In genomic region chr1:41823453-41823852, GRCh38 we compare ENCODE assay signal across 10 cellular contexts.
DNase-seq lines count a peak whose midpoint lies in the region; ATAC-seq, FAIRE-seq and TF ChIP-seq lines count a peak whose summit lies in the region.
"Had no signal": no experiment of that assay in that cellular context is flagged by ENCODE, and none has a peak within 500 bp of the region (broad histone marks: within the 10 kb centered on the region; RNA-seq: fewer than 3 reads in every experiment).

No MANE protein-coding gene starts in this region.

- H3K27me3 ChIP-seq in iPS-20b (ENCODE audit: insufficient read depth, low read length), result no peaks in the 10 kb centered on the region

- POLR2A ChIA-PET in WTC11 (lab: Charles Lee), result interaction anchor here (0.5 kb wide), 1 partner anchor 46 kb away, joined by 3 read pairs; no protein-coding TSS in a partner anchor

- H3K4me3 Mint-ChIP-seq in WTC11, result no peak overlapping the region
- no peak overlapping the region for H3K4me3 Mint-ChIP-seq in activated T-helper 17 cell treated with anti-CD3 and anti-CD28 coated beads, Interleukin-2, amount 50 U/mL, for 72 hours
- H3K4me3 Mint-ChIP-seq: T-cell had no signal

- no peak for FAIRE-seq in H54 (lab: Jason Lieb, UNC)

- peak; percentile 24 for DNase-seq in H54 (ENCODE audit: insufficient read length, low spot score)
- DNase-seq in WTC11 (ENCODE audit: low spot score), result peak; percentile 79
- peak; percentile 46 for DNase-seq in renal cortical epithelial cell (ENCODE audit: low read depth)
- no peak for DNase-seq in DMS 273 (lab: John Stamatoyannopoulos, UW; ENCODE audit: unreplicated experiment)
- no peak for DNase-seq in LoVo (ENCODE audit: low spot score)
- no peak for DNase-seq in NCI-H187 treated with DMSO at 0.1 percent for 48 hours (lab: John Stamatoyannopoulos, UW)
- DNase-seq: T-cell had no signal

- H3K36me3 Mint-ChIP-seq in WTC11, result no peaks in the 10 kb centered on the region
- no peaks in the 10 kb centered on the region for H3K36me3 Mint-ChIP-seq in activated T-helper 17 cell treated with anti-CD3 and anti-CD28 coated beads, Interleukin-2, amount 50 U/mL, for 72 hours (ENCODE audit: low read depth)
- H3K36me3 Mint-ChIP-seq: T-cell had no signal

- peak; percentile 99 for ATAC-seq in WTC11
- ATAC-seq in activated T-helper 17 cell treated with anti-CD3 and anti-CD28 coated beads, Interleukin-2, amount 50 U/mL, for 72 hours (replicated peaks), result no peak
- ATAC-seq: T-cell had no signal

- no peaks in the 10 kb centered on the region for H3K9me3 ChIP-seq in iPS-20b (ENCODE audit: insufficient read depth, low read depth, low read length)

- no peaks in the 10 kb centered on the region for H3K9me3 Mint-ChIP-seq in WTC11
- no peaks in the 10 kb centered on the region for H3K9me3 Mint-ChIP-seq in activated T-helper 17 cell treated with anti-CD3 and anti-CD28 coated beads, Interleukin-2, amount 50 U/mL, for 72 hours
- H3K9me3 Mint-ChIP-seq: T-cell had no signal

- H3K4me1 ChIP-seq in iPS-20b (ENCODE audit: insufficient read depth, low read length), result peaks cover 17% of the 10 kb centered on the region

- peaks cover 3% of the 10 kb centered on the region; the same call in 1 of the 2 replicates for H3K27me3 Mint-ChIP-seq in WTC11 (ENCODE audit: low read depth)
- H3K27me3 Mint-ChIP-seq in activated T-helper 17 cell treated with anti-CD3 and anti-CD28 coated beads, Interleukin-2, amount 50 U/mL, for 72 hours, result no peaks in the 10 kb centered on the region
- H3K27me3 Mint-ChIP-seq: T-cell had no signal

- CTCF ChIA-PET in WTC11 (lab: Charles Lee), result interaction anchor here (1.2 to 2.5 kb wide), 3 partner anchors 11 to 249 kb away, joined by 4 to 12 read pairs (median 5); no protein-coding TSS in a partner anchor

- peaks cover 34% of the 10 kb centered on the region for H3K4me1 Mint-ChIP-seq in WTC11
- H3K4me1 Mint-ChIP-seq in activated T-helper 17 cell treated with anti-CD3 and anti-CD28 coated beads, Interleukin-2, amount 50 U/mL, for 72 hours, result peaks cover 11% of the 10 kb centered on the region

- H3K27ac Mint-ChIP-seq in WTC11, result peak overlapping the region; percentile 37; the same call in 1 of the 2 replicates
- no peak overlapping the region for H3K27ac Mint-ChIP-seq in activated T-helper 17 cell treated with anti-CD3 and anti-CD28 coated beads, Interleukin-2, amount 50 U/mL, for 72 hours
- H3K27ac Mint-ChIP-seq: T-cell had no signal

- H3K27ac ChIP-seq in iPS-20b (ENCODE audit: low read length), result no peak overlapping the region

- H3K4me3 ChIP-seq in iPS-20b (ENCODE audit: low read length), result peak overlapping the region; percentile 34; the same call in 1 of the 2 replicates
- H3K4me3 ChIP-seq: skin epidermis had no signal

- H3K9ac ChIP-seq in iPS-20b (ENCODE audit: low read depth, low read length), result peak overlapping the region; percentile 47; the same call in 1 of the 2 replicates

- no peak for TF ChIP-seq POLR2A in H54 (IDR thresholded peaks at IDR 0.05; ENCODE audit: low read depth, low read length)

- no peaks in the 10 kb centered on the region for H3K36me3 ChIP-seq in iPS-20b (ENCODE audit: insufficient read depth, low read depth, low read length)

- TF ChIP-seq CTCF in WTC11 (IDR thresholded peaks at IDR 0.05), result no peak

TF ChIP-seq in WTC11, 78 proteins besides CTCF, POLR2A, EP300 and RAD21:
- TF ChIP-seq ARID4B (CRISPR knock-in tag; IDR thresholded peaks at IDR 0.05; ENCODE audit: borderline replicate concordance) (no peak), NR2C2 (CRISPR knock-in tag; IDR thresholded peaks at IDR 0.05) (no peak), JAZF1 (CRISPR knock-in tag; IDR thresholded peaks at IDR 0.05) (no peak), JUN (CRISPR knock-in tag; IDR thresholded peaks at IDR 0.05) (no peak), CREB1 (CRISPR knock-in tag; IDR thresholded peaks at IDR 0.05) (no peak), SMAD3 (CRISPR knock-in tag; IDR thresholded peaks at IDR 0.05; ENCODE audit: borderline replicate concordance) (no peak), NFATC4 (CRISPR knock-in tag; IDR thresholded peaks at IDR 0.05) (no peak), FOXP4 (CRISPR knock-in tag; IDR thresholded peaks at IDR 0.05) (0 out of 2 replicates have a peak, but pooled peaks have one; percentile 42), MAX (CRISPR knock-in tag; IDR thresholded peaks at IDR 0.05) (peak; percentile 14; the same call in 1 of the 2 replicates), CBFB (CRISPR knock-in tag; IDR thresholded peaks at IDR 0.05; ENCODE audit: low read depth) (no peak), NFYB (CRISPR knock-in tag; conservative IDR thresholded peaks at IDR 0.05; ENCODE audit: low read depth) (no peak), TEAD1 (CRISPR knock-in tag; IDR thresholded peaks at IDR 0.05) (peak; percentile 90; the same call in 1 of the 2 replicates), ZNF396 (CRISPR knock-in tag; IDR thresholded peaks at IDR 0.05; ENCODE audit: borderline replicate concordance) (no peak), ZNF423 (CRISPR knock-in tag; IDR thresholded peaks at IDR 0.05) (peak; percentile 44; the same call in 1 of the 2 replicates), ETV6 (CRISPR knock-in tag; IDR thresholded peaks at IDR 0.05) (peak; percentile 78; the same call in 1 of the 2 replicates), ZNF138 (CRISPR knock-in tag; conservative IDR thresholded peaks at IDR 0.05) (no peak)
TF ChIP-seq in WTC11: peak in this region for 5.

Comparison
In these comparisons a context has a peak if more than half of its experiments do, and no peak if none do; other contexts are left out.
1. DNase-seq: peak in H54 (single experiment), WTC11 (single experiment) and renal cortical epithelial cell (single experiment); none in DMS 273 (single experiment), LoVo (single experiment) and NCI-H187 treated with DMSO at 0.1 percent for 48 hours (single experiment).